8 cellular contexts compared by ENCODE assay signal in genomic region chr10:17989908-17990767, GRCh38. TPM values are rescaled to one million over a fixed set of nuclear protein-coding genes. Genes with fewer than 3 reads are reported as not detected.
A peak's percentile ranks its signal among the peaks of the same experiment; 100 is the strongest.
DNase-seq lines count a peak whose midpoint lies in the region; ATAC-seq and TF ChIP-seq lines count a peak whose summit lies in the region.

No MANE protein-coding gene starts in this region.

- ATAC-seq in GM18907 (IDR thresholded peaks at IDR 0.05; ENCODE audit: unreplicated experiment) (peak; percentile 82), HG02981 (IDR thresholded peaks at IDR 0.05; ENCODE audit: unreplicated experiment) (peak; percentile 91)
- ATAC-seq in activated T-cell treated with anti-CD3 and anti-CD28 coated beads, Interleukin-2, amount 50 U/mL, for 4 hours, result no peak
- ATAC-seq in CD4-positive, alpha-beta T cell (ENCODE audit: poor library complexity), result no peak

- H2AK5ac ChIP-seq in trophoblast cell (ENCODE audit: low read length), result no peak overlapping the region

- intact Hi-C loops in CD4-positive, alpha-beta T cell (cut with DNase I, micrococcal nuclease), result no loop called here

- no peaks in the 10 kb centered on the region for H3K79me1 ChIP-seq in trophoblast cell (ENCODE audit: low read length)

- no peak overlapping the region for H3K4ac ChIP-seq in trophoblast cell (ENCODE audit: low read depth, low read length)

- no peak overlapping the region for H2BK120ac ChIP-seq in trophoblast cell (ENCODE audit: insufficient read depth, low read length, poor library complexity)

- H3K18ac ChIP-seq in trophoblast cell (ENCODE audit: low read length), result no peak overlapping the region

- WGBS in trophoblast cell (ENCODE audit: extremely low coverage, insufficient coverage, insufficient read length), result no CpG with 5 or more reads among the region's 6 CpGs

- peaks cover 2% of the 10 kb centered on the region for H3K9me3 ChIP-seq in trophoblast cell (ENCODE audit: insufficient read depth, low read depth, low read length)
- no peaks in the 10 kb centered on the region for H3K9me3 ChIP-seq in CD4-positive, alpha-beta T cell (ENCODE audit: control insufficient read depth, low read length)

- no peak overlapping the region for H2BK5ac ChIP-seq in trophoblast cell (ENCODE audit: low read depth, low read length, poor library complexity)

- no peaks in the 10 kb centered on the region for H3K27me3 Mint-ChIP-seq in activated T-cell treated with anti-CD3 and anti-CD28 coated beads, Interleukin-2, amount 50 U/mL, for 4 hours (ENCODE audit: low read depth)
- H3K27me3 Mint-ChIP-seq in CD4-positive, alpha-beta T cell, result no peaks in the 10 kb centered on the region

- H3K14ac ChIP-seq in trophoblast cell (ENCODE audit: low read length), result no peak overlapping the region

- no peaks in the 10 kb centered on the region for H3K27me3 ChIP-seq in trophoblast cell (ENCODE audit: insufficient read depth, low read length)
- no peaks in the 10 kb centered on the region for H3K27me3 ChIP-seq in CD4-positive, alpha-beta T cell (ENCODE audit: control insufficient read depth, insufficient read depth, low read length)

- no peak for TF ChIP-seq CTCF in RWPE1 (conservative IDR thresholded peaks at IDR 0.05; ENCODE audit: low read depth)
- TF ChIP-seq CTCF in CD4-positive, alpha-beta T cell (IDR thresholded peaks at IDR 0.05), result no peak

- H3K27ac Mint-ChIP-seq in CD4-positive, alpha-beta T cell, result no peak overlapping the region

- no peak overlapping the region for H4K12ac ChIP-seq in trophoblast cell (ENCODE audit: low read depth, low read length)

- H3K79me2 ChIP-seq in trophoblast cell (ENCODE audit: control insufficient read depth, insufficient read depth, low read length, poor library complexity), result no peaks in the 10 kb centered on the region

- no peaks in the 10 kb centered on the region for H3K9me3 Mint-ChIP-seq in activated T-cell treated with anti-CD3 and anti-CD28 coated beads, Interleukin-2, amount 50 U/mL, for 4 hours
- H3K9me3 Mint-ChIP-seq in CD4-positive, alpha-beta T cell, result no peaks in the 10 kb centered on the region

- no peak overlapping the region for H3K4me3 Mint-ChIP-seq in activated T-cell treated with anti-CD3 and anti-CD28 coated beads, Interleukin-2, amount 50 U/mL, for 4 hours
- no peak overlapping the region for H3K4me3 Mint-ChIP-seq in CD4-positive, alpha-beta T cell

- no peaks in the 10 kb centered on the region for H3K4me1 Mint-ChIP-seq in activated T-cell treated with anti-CD3 and anti-CD28 coated beads, Interleukin-2, amount 50 U/mL, for 4 hours (ENCODE audit: low read depth)
- no peaks in the 10 kb centered on the region for H3K4me1 Mint-ChIP-seq in CD4-positive, alpha-beta T cell (ENCODE audit: low read depth)

- H2AFZ ChIP-seq in trophoblast cell (ENCODE audit: insufficient read depth, low read length, poor library complexity), result no peak overlapping the region

- peak; percentile 74 for DNase-seq in RWPE1 (ENCODE audit: low spot score)
- DNase-seq in trophoblast cell, result peak; percentile 27 to 69
- no peak for DNase-seq in activated T-cell treated with anti-CD3 and anti-CD28 coated beads, Interleukin-2, amount 50 U/mL, for 4 hours
- no peak for DNase-seq in CD4-positive, alpha-beta T cell
- no peak for DNase-seq in SIG-M5 treated with dmso at 0.1 percent for 504 hours (lab: John Stamatoyannopoulos, UW; ENCODE audit: unreplicated experiment)
- DNase-seq in activated naive CD4-positive, alpha-beta T cell (lab: John Stamatoyannopoulos, UW), result no peak

- H3K23ac ChIP-seq in trophoblast cell (ENCODE audit: low read length), result no peak overlapping the region

- H3K4me3 ChIP-seq in trophoblast cell (ENCODE audit: low read depth, low read length), result no peak overlapping the region

- no peak overlapping the region for H2BK12ac ChIP-seq in trophoblast cell (ENCODE audit: low read length)

- no peak overlapping the region for H3K9ac ChIP-seq in trophoblast cell (ENCODE audit: low read length)

- H3K27ac ChIP-seq in RWPE1, result no peak overlapping the region
- no peak overlapping the region for H3K27ac ChIP-seq in trophoblast cell (ENCODE audit: low read depth, low read length)
- no peak overlapping the region for H3K27ac ChIP-seq in CD4-positive, alpha-beta T cell (ENCODE audit: low read depth, low read length)

- no peaks in the 10 kb centered on the region for H3K36me3 ChIP-seq in trophoblast cell (ENCODE audit: control insufficient read depth in 1 of 2, insufficient read depth in 2 of 2, low read length in 2 of 2)

- H3K4me2 ChIP-seq in trophoblast cell (ENCODE audit: low read length), result no peak overlapping the region

- H3K36me3 Mint-ChIP-seq in activated T-cell treated with anti-CD3 and anti-CD28 coated beads, Interleukin-2, amount 50 U/mL, for 4 hours (ENCODE audit: insufficient read depth), result no peaks in the 10 kb centered on the region
- no peaks in the 10 kb centered on the region for H3K36me3 Mint-ChIP-seq in CD4-positive, alpha-beta T cell (ENCODE audit: low read depth)

- no peak overlapping the region for H4K91ac ChIP-seq in trophoblast cell (ENCODE audit: low read depth, low read length)

- POLR2A ChIA-PET in RWPE1 (lab: Yijun Ruan, JAX; ENCODE audit: low non-redundant PET), result no interaction called here
- POLR2A ChIA-PET in CD4-positive, alpha-beta T cell (lab: Charles Lee), result no interaction called here

- CTCF ChIA-PET in RWPE1 (lab: Yijun Ruan, JAX), result no interaction called here
- CTCF ChIA-PET in CD4-positive, alpha-beta T cell (lab: Charles Lee), result no interaction called here

- H4K8ac ChIP-seq in trophoblast cell (ENCODE audit: low read depth, low read length), result no peak overlapping the region

- no peaks in the 10 kb centered on the region for H3K4me1 ChIP-seq in trophoblast cell (ENCODE audit: control insufficient read depth in 1 of 2, insufficient read depth in 2 of 2, low read length in 2 of 2)

RNA-seq across cellular contexts. Expression of gene SLC39A12, which starts 38.4 kb away (rescaled TPM):
- 0.04 TPM in 1 of 2 replicates, not detected in the other for polyA plus RNA-seq in trophoblast cell (2013)
- total RNA-seq in activated T-cell treated with anti-CD3 and anti-CD28 coated beads, Interleukin-2, amount 50 U/mL, for 4 hours, result not detected
- total RNA-seq in CD4-positive, alpha-beta T cell, result not detected

Comparison
In these comparisons a context has a peak if more than half of its experiments do, and no peak if none do; other contexts are left out.
1. ATAC-seq: peak in GM18907 (single experiment) and HG02981 (single experiment); none in activated T-cell treated with anti-CD3 and anti-CD28 coated beads, Interleukin-2, amount 50 U/mL, for 4 hours (0 of 2) and CD4-positive, alpha-beta T cell (single experiment).
2. DNase-seq: peak in RWPE1 (single experiment) and trophoblast cell (2 of 2); none in activated T-cell treated with anti-CD3 and anti-CD28 coated beads, Interleukin-2, amount 50 U/mL, for 4 hours (single experiment), CD4-positive, alpha-beta T cell (0 of 10), SIG-M5 treated with dmso at 0.1 percent for 504 hours (single experiment) and activated naive CD4-positive, alpha-beta T cell (0 of 4).